In genomic region chr13:113410472-113411201, GRCh38 we compare ENCODE assay signal across 9 cellular contexts. TPM values are rescaled to one million over a fixed set of nuclear protein-coding genes. Genes with fewer than 3 reads are reported as not detected.
A peak's percentile ranks its signal among the peaks of the same experiment; 100 is the strongest.
DNase-seq lines count a peak whose midpoint lies in the region; TF ChIP-seq lines count a peak whose summit lies in the region.
"Had no signal": no experiment of that assay in that cellular context is flagged by ENCODE, and none has a peak within 500 bp of the region (broad histone marks: within the 10 kb centered on the region; RNA-seq: fewer than 3 reads in every experiment).

No MANE protein-coding gene starts in this region.

- DNase-seq in AG20443 (ENCODE audit: low spot score), result peak; percentile 88
- DNase-seq in MV-4-11 (lab: John Stamatoyannopoulos, UW), result peak; percentile 61
- DNase-seq in dorsolateral prefrontal cortex, result peak in 5 of 10 donors; percentile 34 to 60 (median 53)
- peak; percentile 47 for DNase-seq in non-pigmented ciliary epithelial cell (ENCODE audit: low read depth)
- no peak for DNase-seq in middle frontal gyrus (ENCODE audit: extremely low spot score, low spot score)
- no peak for DNase-seq in T-helper 2 cell treated with Interferon-gamma antibody and Interleukin-4, amounts not matched to agents 5 μg/mL and 100 μg/mL, for 36 hours (ENCODE audit: low spot score)
- no peak for DNase-seq in stimulated activated CD4-positive, alpha-beta T cell treated with anti-CD3 and anti-CD28 coated beads, Interleukin-15, amount 100 ng/mL, for 24 hours
- DNase-seq in cerebellar nuclear complex (lab: John Stamatoyannopoulos, UW), result no peak
- DNase-seq: T-helper 17 cell had no signal

- no peaks in the 10 kb centered on the region for H3K9me3 Mint-ChIP-seq in T-helper 2 cell treated with Interferon-gamma antibody and Interleukin-4, amounts not matched to agents 5 μg/mL and 100 μg/mL, for 36 hours

- H3K27ac ChIP-seq in dorsolateral prefrontal cortex, result peak overlapping the region in 36 of 59 donors; percentile 6 to 83 (median 55)

- intact Hi-C loops in dorsolateral prefrontal cortex (cut with DNase I), result no loop called here

- no peak for TF ChIP-seq CTCF in dorsolateral prefrontal cortex (IDR thresholded peaks at IDR 0.05 in 54 of 56, conservative IDR thresholded peaks at IDR 0.05 in 2 of 56; ENCODE audit: low read depth in 1 of 56, partially characterized antibody in 56 of 56)

- H3K36me3 Mint-ChIP-seq in T-helper 2 cell treated with Interferon-gamma antibody and Interleukin-4, amounts not matched to agents 5 μg/mL and 100 μg/mL, for 36 hours (ENCODE audit: low read depth), result no peaks in the 10 kb centered on the region

- peak overlapping the region in 3 of 59 donors; percentile 8 to 22 (median 10) for H3K4me3 ChIP-seq in dorsolateral prefrontal cortex

- H3K4me1 Mint-ChIP-seq in T-helper 2 cell treated with Interferon-gamma antibody and Interleukin-4, amounts not matched to agents 5 μg/mL and 100 μg/mL, for 36 hours (ENCODE audit: low read depth), result no peaks in the 10 kb centered on the region
- H3K4me1 Mint-ChIP-seq: T-helper 17 cell had no signal

- peaks cover 0 to 8% (median 0%) of the 10 kb centered on the region in 45 donors for H3K27me3 ChIP-seq in dorsolateral prefrontal cortex

- H3K27ac Mint-ChIP-seq in T-helper 2 cell treated with Interferon-gamma antibody and Interleukin-4, amounts not matched to agents 5 μg/mL and 100 μg/mL, for 36 hours, result no peak overlapping the region
- H3K27ac Mint-ChIP-seq: T-helper 17 cell had no signal

- H3K4me3 Mint-ChIP-seq in T-helper 2 cell treated with Interferon-gamma antibody and Interleukin-4, amounts not matched to agents 5 μg/mL and 100 μg/mL, for 36 hours, result no peak overlapping the region
- H3K4me3 Mint-ChIP-seq: T-helper 17 cell had no signal

- no peaks in the 10 kb centered on the region for H3K27me3 Mint-ChIP-seq in T-helper 2 cell treated with Interferon-gamma antibody and Interleukin-4, amounts not matched to agents 5 μg/mL and 100 μg/mL, for 36 hours (ENCODE audit: low read depth)

RNA-seq across cellular contexts. Expression of gene ADPRHL1, which starts 42.7 kb away (rescaled TPM):
- 10 to 100 TPM in 115 of 120 experiments, 1 to 10 TPM in 5; 5.4 to 26.4 (median 17.8) TPM for total RNA-seq in dorsolateral prefrontal cortex

RNA-seq across cellular contexts. Expression of gene GRTP1, which starts 46.7 kb away (rescaled TPM):
- 1 to 10 TPM in 112 of 120 experiments, under 1 TPM in 8; 0.53 to 5.9 (median 2.2) TPM for total RNA-seq in dorsolateral prefrontal cortex

Comparison
In these comparisons a context has a peak if more than half of its experiments do, and no peak if none do; other contexts are left out.
1. DNase-seq: peak in AG20443 (single experiment), MV-4-11 (single experiment) and non-pigmented ciliary epithelial cell (single experiment); none in middle frontal gyrus (single experiment), T-helper 2 cell treated with Interferon-gamma antibody and Interleukin-4, amounts not matched to agents 5 μg/mL and 100 μg/mL, for 36 hours (single experiment), stimulated activated CD4-positive, alpha-beta T cell treated with anti-CD3 and anti-CD28 coated beads, Interleukin-15, amount 100 ng/mL, for 24 hours (single experiment) and cerebellar nuclear complex (0 of 2).